Comparison of ENCODE assay signal across 8 cellular contexts in the genomic region with DNA sequence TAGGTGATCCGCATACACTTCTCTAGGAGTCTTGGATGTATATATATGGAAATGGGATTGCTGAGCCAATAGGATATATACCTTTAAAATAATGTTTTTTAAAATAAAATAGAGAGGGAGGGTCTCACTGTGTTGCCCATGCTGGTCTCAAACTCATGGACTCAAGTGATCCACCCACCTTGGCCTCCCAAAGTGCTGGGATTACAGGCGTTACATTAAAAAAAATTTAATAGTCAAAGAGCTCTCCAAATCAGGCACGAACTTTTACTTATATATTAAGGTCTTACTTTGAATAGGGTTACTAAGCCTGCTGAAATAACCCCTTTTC.
DNase-seq lines count a peak whose midpoint lies in the region; ATAC-seq and TF ChIP-seq lines count a peak whose summit lies in the region.

No MANE protein-coding gene starts in this region.

- H3K4me3 ChIP-seq in right atrium auricular region (peak overlapping the region; percentile 38 to 44), body of pancreas (no peak overlapping the region), mesodermal cell (ENCODE audit: extremely low read depth, insufficient read depth, low read length, poor library complexity, severe bottlenecking) (peak overlapping the region; percentile 35), vagina (peak overlapping the region; percentile 38 to 42)

- no peak for TF ChIP-seq CTCF in right atrium auricular region (IDR thresholded peaks at IDR 0.05)
- no peak for TF ChIP-seq CTCF in body of pancreas (IDR thresholded peaks at IDR 0.05)
- no peak for TF ChIP-seq CTCF in vagina (IDR thresholded peaks at IDR 0.05)

- peak overlapping the region; percentile 83 to 87 for H3K27ac ChIP-seq in right atrium auricular region
- H3K27ac ChIP-seq in body of pancreas, result peak overlapping the region; percentile 85 to 96 (median 94)
- H3K27ac ChIP-seq in mesodermal cell (ENCODE audit: low read depth, low read length, severe bottlenecking), result peak overlapping the region; percentile 99
- H3K27ac ChIP-seq in vagina, result peak overlapping the region; percentile 76

- TF ChIP-seq POLR2A in body of pancreas (IDR thresholded peaks at IDR 0.05) (no peak), vagina (IDR thresholded peaks at IDR 0.05) (no peak)

- intact Hi-C loops in left ventricle myocardium superior (cut with micrococcal nuclease), result no loop called here
- intact Hi-C loops in body of pancreas (cut with DNase I), result no loop called here
- intact Hi-C loops in vagina (cut with DNase I), result no loop called here

- ATAC-seq in left ventricle myocardium superior (no peak), body of pancreas (no peak), GM21390 (IDR thresholded peaks at IDR 0.05; ENCODE audit: unreplicated experiment) (no peak)

- no peaks in the 10 kb centered on the region for H3K27me3 ChIP-seq in right atrium auricular region
- H3K27me3 ChIP-seq in body of pancreas, result no peaks in the 10 kb centered on the region
- no peaks in the 10 kb centered on the region for H3K27me3 ChIP-seq in vagina

- 33% methylated on average over 3 of the region's 3 CpGs for WGBS in body of pancreas, 2 donors
- no CpG with 5 or more reads among the region's 3 CpGs for WGBS in mesodermal cell (ENCODE audit: insufficient coverage in 2 of 2), 2 experiments

- DNase-seq in right atrium auricular region (ENCODE audit: low spot score), result no peak
- no peak for DNase-seq in left ventricle myocardium superior
- DNase-seq in body of pancreas, result no peak
- no peak for DNase-seq in vagina (ENCODE audit: extremely low spot score in 2 of 2)
- no peak for DNase-seq in foreskin melanocyte
- no peak for DNase-seq in stimulated activated CD4-positive, alpha-beta T cell treated with anti-CD3 and anti-CD28 coated beads, Interleukin-12 subunit alpha, Interleukin-12 subunit beta, amount 100 ng/mL, for 4 hours

- peaks cover 0 to 10% of the 10 kb centered on the region in 2 donors for H3K4me1 ChIP-seq in right atrium auricular region
- no peaks in the 10 kb centered on the region for H3K4me1 ChIP-seq in body of pancreas
- H3K4me1 ChIP-seq in mesodermal cell (ENCODE audit: control insufficient read depth, insufficient read depth, low read length, poor library complexity, severe bottlenecking), result no peaks in the 10 kb centered on the region
- H3K4me1 ChIP-seq in vagina, result peaks cover 6% of the 10 kb centered on the region

- H3K9me3 ChIP-seq in right atrium auricular region (peaks cover 0 to 13% of the 10 kb centered on the region in 2 donors), body of pancreas (no peaks in the 10 kb centered on the region), mesodermal cell (ENCODE audit: control insufficient read depth, low read length) (no peaks in the 10 kb centered on the region), vagina (no peaks in the 10 kb centered on the region)

- H3K36me3 ChIP-seq in right atrium auricular region (no peaks in the 10 kb centered on the region), body of pancreas (replicated peaks in 1 of 2; ENCODE audit: insufficient read depth in 1 of 2, low read depth in 2 of 2) (no peaks in the 10 kb centered on the region), mesodermal cell (ENCODE audit: control insufficient read depth, insufficient read depth, low read length) (no peaks in the 10 kb centered on the region), vagina (no peaks in the 10 kb centered on the region)

Comparison
In these comparisons a context has a peak if more than half of its experiments do, and no peak if none do; other contexts are left out.
1. H3K4me3 ChIP-seq: peak in right atrium auricular region (2 of 2), mesodermal cell (single experiment) and vagina (2 of 2); none in body of pancreas (0 of 2).
2. Peak in every context shown above with its lines, with median percentiles within 50 percentile points of each other: H3K27ac ChIP-seq.